ENCODE assay signal across 24 cellular contexts in the genomic region with DNA sequence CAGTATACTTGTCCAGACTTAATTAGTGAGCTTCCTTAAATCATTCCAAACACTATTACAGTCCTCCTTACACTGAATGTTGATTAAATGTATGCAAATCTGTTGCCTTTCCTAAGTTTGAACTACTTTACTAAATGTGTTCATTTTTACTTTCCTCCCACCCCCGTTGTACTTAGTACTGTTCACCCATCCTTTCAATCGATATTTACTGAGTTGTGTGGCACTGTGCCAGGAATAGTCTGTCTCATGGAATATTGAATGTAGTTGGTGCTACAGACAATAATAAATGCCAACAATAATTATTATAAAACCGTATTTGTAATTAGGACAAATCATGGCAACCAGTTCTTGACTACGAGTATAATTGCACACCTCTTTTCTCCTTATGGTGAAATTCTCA.
"Had no signal": no experiment of that assay in that cellular context is flagged by ENCODE, and none has a peak within 500 bp of the region (broad histone marks: within the 10 kb centered on the region; RNA-seq: fewer than 3 reads in every experiment).

No MANE protein-coding gene starts in this region.

- H3K4me3 ChIP-seq: cardiac muscle cell, SJCRH30 had no signal

- H3K4me1 ChIP-seq: SJCRH30 had no signal

- H3K27me3 ChIP-seq: brain microvascular endothelial cell, SJCRH30 had no signal

- H3K4me2 ChIP-seq: SK-N-SH had no signal

- ATAC-seq: activated T-cell treated with anti-CD3 and anti-CD28 coated beads, Interleukin-2, amount 50 U/mL, for 72 hours; Panc1; Right ventricle myocardium inferior had no signal

- H3K27ac ChIP-seq: brain microvascular endothelial cell, cardiac muscle cell, SJCRH30, VCaP had no signal

- H3K9ac ChIP-seq: SK-N-SH had no signal

- DNase-seq: activated CD4-positive, alpha-beta memory T cell treated with anti-CD3 and anti-CD28 coated beads for 36 hours; activated CD4-positive, alpha-beta T cell treated with anti-CD3 and anti-CD28 coated beads, Interleukin-2, amount 10 ng/mL, durations not matched to agents 7 days and 5 days; activated CD4-positive, CD25-positive, alpha-beta regulatory T cell; activated gamma-delta T cell treated with Interleukin-2 at 50 U/mL for 16 hours; activated naive CD4-positive, alpha-beta T cell treated with anti-CD3 and anti-CD28 coated beads, Interleukin-2, amount 10 ng/mL, durations not matched to agents 7 days and 5 days; activated naive CD8-positive, alpha-beta T cell treated with anti-CD3 and anti-CD28 coated beads for 36 hours; activated T-cell treated with anti-CD3 and anti-CD28 coated beads for 4 hours; activated T-cell treated with anti-CD3 and anti-CD28 coated beads, Interleukin-2, amount 50 U/mL, for 72 hours; brain microvascular endothelial cell; Kasumi-1; KBM-7; NCI-H2029; NCI-H2171; NCI-H2227 treated with DMSO at 0.1 percent for 48 hours; NCI-H510A; NCI-H526 treated with DMSO at 0.1 percent for 48 hours; RPMI8226; SJCRH30; SK-N-SH; T-helper 1 cell had no signal

- H3K9me2 ChIP-seq: SK-N-SH had no signal

- H3K36me3 ChIP-seq: brain microvascular endothelial cell, cardiac muscle cell, SJCRH30 had no signal

- H3K9me3 ChIP-seq: SJCRH30, SK-N-SH had no signal
